ENCODE assay signal across 8 cellular contexts in genomic region chr2:131801745-131802350, GRCh38.
DNase-seq lines count a peak whose midpoint lies in the region; ATAC-seq and TF ChIP-seq lines count a peak whose summit lies in the region.
"Not testable (repeated sequence)": the region's sequence is repeated elsewhere in the genome, so short reads cannot be mapped to it uniquely, and the experiment has no call there.

No MANE protein-coding gene starts in this region.

- not testable (repeated sequence) for H3K9me3 Mint-ChIP-seq in nephron

- H3K27me3 ChIP-seq in RWPE2 (ENCODE audit: insufficient read depth, poor library complexity, severe bottlenecking), result not testable (repeated sequence)

- peak; percentile 84 for TF ChIP-seq CTCF in RWPE2 (IDR thresholded peaks at IDR 0.05; ENCODE audit: poor library complexity, severe bottlenecking)
- peak; percentile 19 for TF ChIP-seq CTCF in fibroblast of pulmonary artery (IDR thresholded peaks at IDR 0.05; ENCODE audit: low read length, missing control alignments)
- TF ChIP-seq CTCF in nephron (IDR thresholded peaks at IDR 0.05; ENCODE audit: unreplicated experiment in 3 of 3), result peak; percentile 74 to 82 (median 75)

- peak overlapping the region; percentile 87 to 88 (median 87) for H3K4me3 Mint-ChIP-seq in nephron

- H3K9me3 ChIP-seq in RWPE2 (ENCODE audit: severe bottlenecking), result not testable (repeated sequence)

- not testable (repeated sequence) for H3K36me3 ChIP-seq in RWPE2 (ENCODE audit: low read depth)

- H3K4me1 ChIP-seq in RWPE2 (ENCODE audit: insufficient read depth, poor library complexity, severe bottlenecking), result not testable (repeated sequence)

- not testable (repeated sequence) for H3K36me3 Mint-ChIP-seq in nephron (ENCODE audit: low read depth)

- H3K27ac Mint-ChIP-seq in nephron, result not testable (repeated sequence)

- DNase-seq in DMS 273 (lab: John Stamatoyannopoulos, UW; ENCODE audit: unreplicated experiment) (peak; percentile 88), HS-5 (ENCODE audit: low read depth) (peak; percentile 6), fibroblast of pulmonary artery (ENCODE audit: low read depth) (peak; percentile 62)
- not testable (repeated sequence) for DNase-seq in RWPE2 (ENCODE audit: low spot score)
- DNase-seq in activated effector memory CD4-positive, alpha-beta T cell treated with anti-CD3 and anti-CD28 coated beads, Interleukin-2, amount 50 U/mL, for 16 hours, result peak; percentile 93
- peak; percentile 50 to 67 for DNase-seq in stimulated activated CD8-positive, alpha-beta memory T cell treated with anti-CD3 and anti-CD28 coated beads, Interleukin-7, amount 100 ng/mL, for 48 hours (ENCODE audit: extremely low read depth in 1 of 2, low read depth in 1 of 2)

- H3K4me3 ChIP-seq in RWPE2 (ENCODE audit: severe bottlenecking) (peak overlapping the region; percentile 34), fibroblast of pulmonary artery (replicated peaks; ENCODE audit: low read depth, low read length) (peak overlapping the region; percentile 56)

- H3K4me1 Mint-ChIP-seq in nephron, result not testable (repeated sequence)

- not testable (repeated sequence) for H3K27me3 Mint-ChIP-seq in nephron (ENCODE audit: low read depth)

- ATAC-seq in GM21515 (IDR thresholded peaks at IDR 0.05; ENCODE audit: unreplicated experiment) (peak; percentile 95), RWPE2 (ENCODE audit: low read depth) (peak; percentile 92)

- H3K27ac ChIP-seq in RWPE2 (ENCODE audit: poor library complexity, severe bottlenecking), result not testable (repeated sequence)

Comparison
In these comparisons a context has a peak if more than half of its experiments do, and no peak if none do; other contexts are left out.
1. CTCF ChIP-seq: peak in every context shown above with its lines; median percentile 84 in RWPE2; 75 in nephron; 19 in fibroblast of pulmonary artery.